Comparison of ENCODE assay signal across 1 cellular context in genomic region chr11:8610532-8611116, GRCh38.
TF ChIP-seq lines count a peak whose summit lies in the region.

No MANE protein-coding gene starts in this region.

TF ChIP-seq in IMR-90, 13 proteins besides CTCF, POLR2A, EP300 and RAD21:
- TF ChIP-seq MXI1 (IDR thresholded peaks at IDR 0.05; ENCODE audit: borderline replicate concordance, low read depth, low read length) = no peak
- TF ChIP-seq MAFK (IDR thresholded peaks at IDR 0.05; ENCODE audit: low read depth, low read length) = peak; percentile 55; the same call in 1 of the 2 replicates
